In genomic region chr16:28003021-28003865, GRCh38 we compare ENCODE assay signal across 23 cellular contexts.
"Had no signal": no experiment of that assay in that cellular context is flagged by ENCODE, and none has a peak within 500 bp of the region (broad histone marks: within the 10 kb centered on the region; RNA-seq: fewer than 3 reads in every experiment).

No MANE protein-coding gene starts in this region.

- H3K4me1 Mint-ChIP-seq: activated CD4-positive, alpha-beta T cell treated with anti-CD3 and anti-CD28 coated beads, Interleukin-2, amount 10 ng/mL, durations not matched to agents 7 days and 5 days; activated naive CD8-positive, alpha-beta T cell treated with anti-CD3 and anti-CD28 coated beads, Interleukin-2, amount 50 U/mL, for 24 hours; immature natural killer cell; naive thymus-derived CD8-positive, alpha-beta T cell had no signal

- H3K9me3 ChIP-seq: body of pancreas, ovary, psoas muscle, thyroid gland, upper lobe of right lung had no signal

- H3K4me1 ChIP-seq: body of pancreas, psoas muscle, thyroid gland, upper lobe of right lung had no signal

- DNase-seq: activated CD4-positive, alpha-beta T cell treated with anti-CD3 and anti-CD28 coated beads, Interleukin-2, amount 10 ng/mL, durations not matched to agents 7 days and 5 days; activated CD4-positive, CD25-positive, alpha-beta regulatory T cell treated with anti-CD3 and anti-CD28 coated beads, Interleukin-2, amount 50 U/mL, for 72 hours; activated CD8-positive, alpha-beta memory T cell treated with anti-CD3 and anti-CD28 coated beads, Interleukin-2, amount 10 ng/mL, durations not matched to agents 7 days and 5 days; activated CD8-positive, alpha-beta T cell treated with anti-CD3 and anti-CD28 coated beads for 36 hours; activated effector memory CD4-positive, alpha-beta T cell treated with anti-CD3 and anti-CD28 coated beads, Interleukin-2, amount 50 U/mL, for 16 hours; activated naive CD4-positive, alpha-beta T cell treated with anti-CD3 and anti-CD28 coated beads, Interleukin-2, amount 50 U/mL, for 16 hours; activated naive CD8-positive, alpha-beta T cell treated with anti-CD3 and anti-CD28 coated beads, Interleukin-2, amount 50 U/mL, for 24 hours; activated T-cell treated with anti-CD3 and anti-CD28 coated beads for 4 hours; body of pancreas; effector CD4-positive, alpha-beta T cell; immature natural killer cell; naive thymus-derived CD8-positive, alpha-beta T cell; ovary; psoas muscle; stimulated activated CD4-positive, alpha-beta T cell treated with anti-CD3 and anti-CD28 coated beads, Interleukin-4, amount 100 ng/mL, for 1 hour; stimulated activated naive CD4-positive, alpha-beta T cell treated with Interleukin-2 at 50 U/mL for 16 hours; thyroid gland; upper lobe of right lung had no signal

- H3K9me3 Mint-ChIP-seq: activated CD4-positive, alpha-beta T cell treated with anti-CD3 and anti-CD28 coated beads, Interleukin-2, amount 10 ng/mL, durations not matched to agents 7 days and 5 days; activated CD8-positive, alpha-beta T cell treated with anti-CD3 and anti-CD28 coated beads for 36 hours; activated naive CD8-positive, alpha-beta T cell treated with anti-CD3 and anti-CD28 coated beads, Interleukin-2, amount 50 U/mL, for 24 hours; dendritic cell treated with granulocyte-macrophage colony-stimulating factor and Interleukin-4, amounts not matched to agents 40 ng/mL and 50 ng/mL, for 4 days; immature natural killer cell; naive thymus-derived CD8-positive, alpha-beta T cell had no signal

- ATAC-seq: activated CD8-positive, alpha-beta memory T cell treated with anti-CD3 and anti-CD28 coated beads, Interleukin-2, amount 10 ng/mL, durations not matched to agents 7 days and 5 days; activated CD8-positive, alpha-beta T cell treated with anti-CD3 and anti-CD28 coated beads for 36 hours; activated naive CD8-positive, alpha-beta T cell treated with anti-CD3 and anti-CD28 coated beads, Interleukin-2, amount 50 U/mL, for 24 hours; body of pancreas; left lobe of liver; naive thymus-derived CD8-positive, alpha-beta T cell had no signal

- FAIRE-seq: endometrium had no signal

- H3K4me3 Mint-ChIP-seq: activated CD4-positive, alpha-beta T cell treated with anti-CD3 and anti-CD28 coated beads, Interleukin-2, amount 10 ng/mL, durations not matched to agents 7 days and 5 days; activated CD8-positive, alpha-beta memory T cell treated with anti-CD3 and anti-CD28 coated beads, Interleukin-2, amount 10 ng/mL, durations not matched to agents 7 days and 5 days; activated CD8-positive, alpha-beta T cell treated with anti-CD3 and anti-CD28 coated beads for 36 hours; activated naive CD8-positive, alpha-beta T cell treated with anti-CD3 and anti-CD28 coated beads, Interleukin-2, amount 50 U/mL, for 24 hours; dendritic cell treated with granulocyte-macrophage colony-stimulating factor and Interleukin-4, amounts not matched to agents 40 ng/mL and 50 ng/mL, for 4 days; immature natural killer cell; naive thymus-derived CD8-positive, alpha-beta T cell had no signal

- H3K4me3 ChIP-seq: body of pancreas, lung, ovary, psoas muscle, thyroid gland, upper lobe of right lung had no signal

- H3K36me3 Mint-ChIP-seq: activated CD8-positive, alpha-beta memory T cell treated with anti-CD3 and anti-CD28 coated beads, Interleukin-2, amount 10 ng/mL, durations not matched to agents 7 days and 5 days; immature natural killer cell; naive thymus-derived CD8-positive, alpha-beta T cell had no signal

- H3K27ac Mint-ChIP-seq: activated CD4-positive, alpha-beta T cell treated with anti-CD3 and anti-CD28 coated beads, Interleukin-2, amount 10 ng/mL, durations not matched to agents 7 days and 5 days; activated CD8-positive, alpha-beta memory T cell treated with anti-CD3 and anti-CD28 coated beads, Interleukin-2, amount 10 ng/mL, durations not matched to agents 7 days and 5 days; activated CD8-positive, alpha-beta T cell treated with anti-CD3 and anti-CD28 coated beads for 36 hours; activated naive CD8-positive, alpha-beta T cell treated with anti-CD3 and anti-CD28 coated beads, Interleukin-2, amount 50 U/mL, for 24 hours; dendritic cell treated with granulocyte-macrophage colony-stimulating factor and Interleukin-4, amounts not matched to agents 40 ng/mL and 50 ng/mL, for 4 days; immature natural killer cell; naive thymus-derived CD8-positive, alpha-beta T cell had no signal

- H3K27me3 ChIP-seq: body of pancreas, ovary, thyroid gland, upper lobe of right lung had no signal

- H3K27ac ChIP-seq: body of pancreas, ovary, psoas muscle, thyroid gland, upper lobe of right lung, VCaP had no signal

- H3K27me3 Mint-ChIP-seq: activated CD8-positive, alpha-beta T cell treated with anti-CD3 and anti-CD28 coated beads for 36 hours; dendritic cell treated with granulocyte-macrophage colony-stimulating factor and Interleukin-4, amounts not matched to agents 40 ng/mL and 50 ng/mL, for 4 days had no signal

- H3K36me3 ChIP-seq: ovary, thyroid gland, upper lobe of right lung had no signal
